1 cellular context compared by ENCODE assay signal in the genomic region with DNA sequence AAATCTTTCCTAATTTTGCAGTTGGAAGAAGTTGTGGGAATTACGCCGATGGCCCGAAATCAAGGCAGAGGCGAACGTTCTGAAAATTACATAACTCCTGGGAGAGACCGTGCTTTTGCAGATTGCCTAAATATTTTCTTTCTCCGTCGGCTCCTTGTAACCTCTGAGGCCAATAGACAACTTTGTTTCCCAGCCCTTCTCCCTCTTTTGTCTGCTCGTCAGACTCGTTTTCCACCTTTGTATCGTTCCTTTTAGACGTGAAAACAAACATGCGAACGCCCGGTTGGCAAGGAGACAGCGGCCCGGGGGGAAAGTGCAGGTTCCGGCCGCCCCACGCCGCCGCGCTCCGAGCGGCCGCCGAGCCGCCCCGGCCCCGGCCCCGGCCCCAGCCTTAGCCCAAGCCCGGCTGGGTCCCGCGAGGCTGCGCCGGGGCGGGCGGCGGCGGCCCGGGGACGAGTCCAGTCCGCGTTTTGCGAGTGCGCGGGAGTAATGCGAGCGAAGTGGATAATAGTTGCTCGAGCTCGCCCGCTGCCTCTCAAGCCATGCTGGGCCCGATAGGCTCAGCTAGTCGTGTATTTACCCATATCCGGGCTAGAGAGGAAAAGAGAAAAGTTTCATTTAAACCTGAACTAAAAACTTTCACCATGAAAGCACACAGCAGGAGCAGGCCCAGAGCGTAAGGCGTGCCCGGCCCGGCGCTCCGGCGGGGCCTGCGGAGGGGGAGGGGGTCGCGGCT.
A peak's percentile ranks its signal among the peaks of the same experiment; 100 is the strongest.
TF ChIP-seq lines count a peak whose summit lies in the region.

Gene ARID1B, plus strand, starts transcription at position 538 of the 736 bp plus-strand sequence. CDS start 303 bp downstream, outside the sequence.

TF ChIP-seq in K562, 482 proteins besides CTCF, POLR2A, EP300 and RAD21 (continued from another document):
- TF ChIP-seq, protein P1, sequence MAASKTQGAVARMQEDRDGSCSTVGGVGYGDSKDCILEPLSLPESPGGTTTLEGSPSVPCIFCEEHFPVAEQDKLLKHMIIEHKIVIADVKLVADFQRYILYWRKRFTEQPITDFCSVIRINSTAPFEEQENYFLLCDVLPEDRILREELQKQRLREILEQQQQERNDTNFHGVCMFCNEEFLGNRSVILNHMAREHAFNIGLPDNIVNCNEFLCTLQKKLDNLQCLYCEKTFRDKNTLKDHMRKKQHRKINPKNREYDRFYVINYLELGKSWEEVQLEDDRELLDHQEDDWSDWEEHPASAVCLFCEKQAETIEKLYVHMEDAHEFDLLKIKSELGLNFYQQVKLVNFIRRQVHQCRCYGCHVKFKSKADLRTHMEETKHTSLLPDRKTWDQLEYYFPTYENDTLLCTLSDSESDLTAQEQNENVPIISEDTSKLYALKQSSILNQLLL (CRISPR knock-in tag; IDR thresholded peaks at IDR 0.05; ENCODE audit: borderline replicate concordance) = no peak
- TF ChIP-seq ZNF778 (CRISPR knock-in tag; IDR thresholded peaks at IDR 0.05) = no peak
- peak; percentile 97 for TF ChIP-seq ZKSCAN8 (CRISPR knock-in tag; IDR thresholded peaks at IDR 0.05)
- TF ChIP-seq CUX1 (CRISPR knock-in tag; IDR thresholded peaks at IDR 0.05) = no peak
- TF ChIP-seq, protein P2, sequence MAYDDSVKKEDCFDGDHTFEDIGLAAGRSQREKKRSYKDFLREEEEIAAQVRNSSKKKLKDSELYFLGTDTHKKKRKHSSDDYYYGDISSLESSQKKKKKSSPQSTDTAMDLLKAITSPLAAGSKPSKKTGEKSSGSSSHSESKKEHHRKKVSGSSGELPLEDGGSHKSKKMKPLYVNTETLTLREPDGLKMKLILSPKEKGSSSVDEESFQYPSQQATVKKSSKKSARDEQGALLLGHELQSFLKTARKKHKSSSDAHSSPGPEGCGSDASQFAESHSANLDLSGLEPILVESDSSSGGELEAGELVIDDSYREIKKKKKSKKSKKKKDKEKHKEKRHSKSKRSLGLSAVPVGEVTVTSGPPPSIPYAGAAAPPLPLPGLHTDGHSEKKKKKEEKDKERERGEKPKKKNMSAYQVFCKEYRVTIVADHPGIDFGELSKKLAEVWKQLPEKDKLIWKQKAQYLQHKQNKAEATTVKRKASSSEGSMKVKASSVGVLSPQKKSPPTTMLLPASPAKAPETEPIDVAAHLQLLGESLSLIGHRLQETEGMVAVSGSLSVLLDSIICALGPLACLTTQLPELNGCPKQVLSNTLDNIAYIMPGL (CRISPR knock-in tag; IDR thresholded peaks at IDR 0.05) = no peak
- peak; percentile 48 for TF ChIP-seq CEBPB (tag; IDR thresholded peaks at IDR 0.05)
- TF ChIP-seq, protein P3, sequence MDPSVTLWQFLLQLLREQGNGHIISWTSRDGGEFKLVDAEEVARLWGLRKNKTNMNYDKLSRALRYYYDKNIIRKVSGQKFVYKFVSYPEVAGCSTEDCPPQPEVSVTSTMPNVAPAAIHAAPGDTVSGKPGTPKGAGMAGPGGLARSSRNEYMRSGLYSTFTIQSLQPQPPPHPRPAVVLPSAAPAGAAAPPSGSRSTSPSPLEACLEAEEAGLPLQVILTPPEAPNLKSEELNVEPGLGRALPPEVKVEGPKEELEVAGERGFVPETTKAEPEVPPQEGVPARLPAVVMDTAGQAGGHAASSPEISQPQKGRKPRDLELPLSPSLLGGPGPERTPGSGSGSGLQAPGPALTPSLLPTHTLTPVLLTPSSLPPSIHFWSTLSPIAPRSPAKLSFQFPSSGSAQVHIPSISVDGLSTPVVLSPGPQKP (CRISPR knock-in tag; IDR thresholded peaks at IDR 0.05) = no peak
- peak; percentile 47 for TF ChIP-seq HCFC1 (IDR thresholded peaks at IDR 0.05; ENCODE audit: low read depth, low read length)
- no peak for TF ChIP-seq IRF2 (CRISPR knock-in tag; IDR thresholded peaks at IDR 0.05)
- TF ChIP-seq, protein P4, sequence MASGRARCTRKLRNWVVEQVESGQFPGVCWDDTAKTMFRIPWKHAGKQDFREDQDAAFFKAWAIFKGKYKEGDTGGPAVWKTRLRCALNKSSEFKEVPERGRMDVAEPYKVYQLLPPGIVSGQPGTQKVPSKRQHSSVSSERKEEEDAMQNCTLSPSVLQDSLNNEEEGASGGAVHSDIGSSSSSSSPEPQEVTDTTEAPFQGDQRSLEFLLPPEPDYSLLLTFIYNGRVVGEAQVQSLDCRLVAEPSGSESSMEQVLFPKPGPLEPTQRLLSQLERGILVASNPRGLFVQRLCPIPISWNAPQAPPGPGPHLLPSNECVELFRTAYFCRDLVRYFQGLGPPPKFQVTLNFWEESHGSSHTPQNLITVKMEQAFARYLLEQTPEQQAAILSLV (tag; IDR thresholded peaks at IDR 0.05) = no peak
- peak; percentile 59; the same call in 1 of the 2 replicates for TF ChIP-seq NFRKB (IDR thresholded peaks at IDR 0.05; ENCODE audit: low read depth)
- TF ChIP-seq GTF2E2 (tag; IDR thresholded peaks at IDR 0.05) = no peak
- no peak; the same call in 1 of the 2 replicates for TF ChIP-seq ZBTB7A (IDR thresholded peaks at IDR 0.05; ENCODE audit: borderline replicate concordance, control insufficient read depth, low read depth, low read length)
- TF ChIP-seq ZMIZ1 (IDR thresholded peaks at IDR 0.05; ENCODE audit: low read depth in 2 of 2, low read length in 2 of 2) = no peak
- TF ChIP-seq, protein P5, sequence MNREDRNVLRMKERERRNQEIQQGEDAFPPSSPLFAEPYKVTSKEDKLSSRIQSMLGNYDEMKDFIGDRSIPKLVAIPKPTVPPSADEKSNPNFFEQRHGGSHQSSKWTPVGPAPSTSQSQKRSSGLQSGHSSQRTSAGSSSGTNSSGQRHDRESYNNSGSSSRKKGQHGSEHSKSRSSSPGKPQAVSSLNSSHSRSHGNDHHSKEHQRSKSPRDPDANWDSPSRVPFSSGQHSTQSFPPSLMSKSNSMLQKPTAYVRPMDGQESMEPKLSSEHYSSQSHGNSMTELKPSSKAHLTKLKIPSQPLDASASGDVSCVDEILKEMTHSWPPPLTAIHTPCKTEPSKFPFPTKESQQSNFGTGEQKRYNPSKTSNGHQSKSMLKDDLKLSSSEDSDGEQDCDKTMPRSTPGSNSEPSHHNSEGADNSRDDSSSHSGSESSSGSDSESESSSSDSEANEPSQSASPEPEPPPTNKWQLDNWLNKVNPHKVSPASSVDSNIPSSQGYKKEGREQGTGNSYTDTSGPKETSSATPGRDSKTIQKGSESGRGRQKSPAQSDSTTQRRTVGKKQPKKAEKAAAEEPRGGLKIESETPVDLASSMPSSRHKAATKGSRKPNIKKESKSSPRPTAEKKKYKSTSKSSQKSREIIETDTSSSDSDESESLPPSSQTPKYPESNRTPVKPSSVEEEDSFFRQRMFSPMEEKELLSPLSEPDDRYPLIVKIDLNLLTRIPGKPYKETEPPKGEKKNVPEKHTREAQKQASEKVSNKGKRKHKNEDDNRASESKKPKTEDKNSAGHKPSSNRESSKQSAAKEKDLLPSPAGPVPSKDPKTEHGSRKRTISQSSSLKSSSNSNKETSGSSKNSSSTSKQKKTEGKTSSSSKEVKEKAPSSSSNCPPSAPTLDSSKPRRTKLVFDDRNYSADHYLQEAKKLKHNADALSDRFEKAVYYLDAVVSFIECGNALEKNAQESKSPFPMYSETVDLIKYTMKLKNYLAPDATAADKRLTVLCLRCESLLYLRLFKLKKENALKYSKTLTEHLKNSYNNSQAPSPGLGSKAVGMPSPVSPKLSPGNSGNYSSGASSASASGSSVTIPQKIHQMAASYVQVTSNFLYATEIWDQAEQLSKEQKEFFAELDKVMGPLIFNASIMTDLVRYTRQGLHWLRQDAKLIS (CRISPR knock-in tag; IDR thresholded peaks at IDR 0.05) = peak; percentile 25
- no peak for TF ChIP-seq ASH1L (IDR thresholded peaks at IDR 0.05; ENCODE audit: borderline replicate concordance, low read depth, partially characterized antibody)
- peak; percentile 45 for TF ChIP-seq TAF9B (IDR thresholded peaks at IDR 0.05; ENCODE audit: partially characterized antibody)
- TF ChIP-seq KDM2B (CRISPR knock-in tag; IDR thresholded peaks at IDR 0.05) = peak; percentile 83; the same call in 1 of the 2 replicates
- TF ChIP-seq, protein P6, sequence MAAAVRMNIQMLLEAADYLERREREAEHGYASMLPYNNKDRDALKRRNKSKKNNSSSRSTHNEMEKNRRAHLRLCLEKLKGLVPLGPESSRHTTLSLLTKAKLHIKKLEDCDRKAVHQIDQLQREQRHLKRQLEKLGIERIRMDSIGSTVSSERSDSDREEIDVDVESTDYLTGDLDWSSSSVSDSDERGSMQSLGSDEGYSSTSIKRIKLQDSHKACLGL (CRISPR knock-in tag; IDR thresholded peaks at IDR 0.05; ENCODE audit: borderline replicate concordance, poor library complexity, severe bottlenecking) = no peak
TF ChIP-seq in K562: peak in this region for 128.
